ENCODE assay signal across 1 cellular context in genomic region chr2:28339516-28340175, GRCh38.
TF ChIP-seq lines count a peak whose summit lies in the region.

No MANE protein-coding gene starts in this region.

TF ChIP-seq in IMR-90, 13 proteins besides CTCF, POLR2A, EP300 and RAD21 (continued from another document):
- TF ChIP-seq CEBPB (IDR thresholded peaks at IDR 0.05; ENCODE audit: low read depth, low read length) (no peak), MXI1 (IDR thresholded peaks at IDR 0.05; ENCODE audit: borderline replicate concordance, low read depth, low read length) (no peak)
